Comparison of ENCODE assay signal across 9 cellular contexts in genomic region chr10:3091346-3091787, GRCh38. TPM values are rescaled to one million over a fixed set of nuclear protein-coding genes. Genes with fewer than 3 reads are reported as not detected.
A peak's percentile ranks its signal among the peaks of the same experiment; 100 is the strongest.
DNase-seq lines count a peak whose midpoint lies in the region; ATAC-seq and TF ChIP-seq lines count a peak whose summit lies in the region.
"Had no signal": no experiment of that assay in that cellular context is flagged by ENCODE, and none has a peak within 500 bp of the region (broad histone marks: within the 10 kb centered on the region; RNA-seq: fewer than 3 reads in every experiment).

No MANE protein-coding gene starts in this region.

- ATAC-seq in activated CD4-positive, alpha-beta T cell treated with anti-CD3 and anti-CD28 coated beads for 36 hours, result peak; percentile 36
- no peak for ATAC-seq in stimulated activated naive B cell treated with anti-CD40 and anti-IgM and Interleukin-4, amounts not matched to agents 10 μg/mL and 1 μg/mL and 100 μg/mL, for 72 hours (replicated peaks)

- no peak overlapping the region for H3K4me3 Mint-ChIP-seq in activated CD4-positive, alpha-beta T cell treated with anti-CD3 and anti-CD28 coated beads for 36 hours
- no peak overlapping the region for H3K4me3 Mint-ChIP-seq in stimulated activated naive B cell treated with anti-CD40 and anti-IgM and Interleukin-4, amounts not matched to agents 10 μg/mL and 1 μg/mL and 100 μg/mL, for 72 hours
- H3K4me3 Mint-ChIP-seq: neural crest cell had no signal

- no peak for TF ChIP-seq CTCF in dorsolateral prefrontal cortex (IDR thresholded peaks at IDR 0.05 in 54 of 56, conservative IDR thresholded peaks at IDR 0.05 in 2 of 56; ENCODE audit: low read depth in 1 of 56, partially characterized antibody in 56 of 56)

- H3K27ac Mint-ChIP-seq in activated CD4-positive, alpha-beta T cell treated with anti-CD3 and anti-CD28 coated beads for 36 hours, result peak overlapping the region; percentile 58
- peak overlapping the region; percentile 77 for H3K27ac Mint-ChIP-seq in stimulated activated naive B cell treated with anti-CD40 and anti-IgM and Interleukin-4, amounts not matched to agents 10 μg/mL and 1 μg/mL and 100 μg/mL, for 72 hours

- H3K27me3 ChIP-seq in dorsolateral prefrontal cortex, result no peaks in the 10 kb centered on the region

- H3K27me3 Mint-ChIP-seq in activated CD4-positive, alpha-beta T cell treated with anti-CD3 and anti-CD28 coated beads for 36 hours, result no peaks in the 10 kb centered on the region
- no peaks in the 10 kb centered on the region for H3K27me3 Mint-ChIP-seq in stimulated activated naive B cell treated with anti-CD40 and anti-IgM and Interleukin-4, amounts not matched to agents 10 μg/mL and 1 μg/mL and 100 μg/mL, for 72 hours

- POLR2A ChIA-PET in activated CD4-positive, alpha-beta T cell treated with anti-CD3 and anti-CD28 coated beads for 36 hours (lab: Charles Lee), result interaction anchor here (1.2 to 1.3 kb wide), 2 partner anchors 20 to 21 kb away, joined by 3 to 4 read pairs; no protein-coding TSS in a partner anchor

- peaks cover 66% of the 10 kb centered on the region for H3K36me3 Mint-ChIP-seq in activated CD4-positive, alpha-beta T cell treated with anti-CD3 and anti-CD28 coated beads for 36 hours (ENCODE audit: low read depth)
- peaks cover 56 to 75% of the 10 kb centered on the region in 2 donors for H3K36me3 Mint-ChIP-seq in stimulated activated naive B cell treated with anti-CD40 and anti-IgM and Interleukin-4, amounts not matched to agents 10 μg/mL and 1 μg/mL and 100 μg/mL, for 72 hours

- no peak overlapping the region for H3K4me3 ChIP-seq in dorsolateral prefrontal cortex

- DNase-seq in activated CD4-positive, alpha-beta T cell treated with anti-CD3 and anti-CD28 coated beads for 36 hours, result peak; percentile 64
- DNase-seq in activated CD4-positive, alpha-beta T cell treated with anti-CD3 and anti-CD28 coated beads for 4 hours, result no peak
- DNase-seq in activated CD4-positive, alpha-beta T cell treated with anti-CD3 and anti-CD28 coated beads, Interleukin-2, amount 50 U/mL, for 48 hours, result peak; percentile 67 to 75
- DNase-seq in fibroblast of gingiva (ENCODE audit: low read depth) (peak; percentile 88), SHP77 (lab: John Stamatoyannopoulos, UW) (no peak), dorsolateral prefrontal cortex (no peak), SIG-M5 (lab: John Stamatoyannopoulos, UW) (no peak)
- DNase-seq in stimulated activated naive B cell treated with anti-CD40 and anti-IgM and Interleukin-4, amounts not matched to agents 10 μg/mL and 1 μg/mL and 100 μg/mL, for 72 hours, result no peak

- H3K4me1 Mint-ChIP-seq in activated CD4-positive, alpha-beta T cell treated with anti-CD3 and anti-CD28 coated beads for 36 hours, result peaks cover 70% of the 10 kb centered on the region
- H3K4me1 Mint-ChIP-seq in stimulated activated naive B cell treated with anti-CD40 and anti-IgM and Interleukin-4, amounts not matched to agents 10 μg/mL and 1 μg/mL and 100 μg/mL, for 72 hours, result peaks cover 23 to 60% of the 10 kb centered on the region in 2 donors

- H3K9me3 Mint-ChIP-seq in activated CD4-positive, alpha-beta T cell treated with anti-CD3 and anti-CD28 coated beads for 36 hours (ENCODE audit: low read depth), result no peaks in the 10 kb centered on the region
- H3K9me3 Mint-ChIP-seq in stimulated activated naive B cell treated with anti-CD40 and anti-IgM and Interleukin-4, amounts not matched to agents 10 μg/mL and 1 μg/mL and 100 μg/mL, for 72 hours, result peaks cover 0 to 4% of the 10 kb centered on the region in 2 donors
- H3K9me3 Mint-ChIP-seq: neural crest cell had no signal

- H3K27ac ChIP-seq in dorsolateral prefrontal cortex, result peak overlapping the region in 21 of 59 donors; percentile 2 to 78 (median 55)

- CTCF ChIA-PET in activated CD4-positive, alpha-beta T cell treated with anti-CD3 and anti-CD28 coated beads for 36 hours (lab: Charles Lee), result interaction anchor here (0.6 to 0.9 kb wide), 2 partner anchors 24 to 39 kb away, joined by 3 read pairs; partner anchors contain the start of gene PFKP

- intact Hi-C loops in activated CD4-positive, alpha-beta T cell treated with anti-CD3 and anti-CD28 coated beads for 36 hours (cut with DNase I, micrococcal nuclease), result loop anchor here in 1 of 2 experiments (10.0 kb wide), 1 partner anchor 783 kb away; no protein-coding TSS in a partner anchor
- intact Hi-C loops in dorsolateral prefrontal cortex (cut with DNase I), result no loop called here

RNA-seq across cellular contexts. Expression of gene PFKP, which starts 24.0 kb away (rescaled TPM):
- 100 to 1,000 TPM; 231 to 239 TPM for total RNA-seq in activated CD4-positive, alpha-beta T cell treated with anti-CD3 and anti-CD28 coated beads for 36 hours
- 100 to 1,000 TPM; 129 to 619 (median 286) TPM for total RNA-seq in dorsolateral prefrontal cortex

Comparison
In these comparisons a context has a peak if more than half of its experiments do, and no peak if none do; other contexts are left out.
1. DNase-seq: peak in activated CD4-positive, alpha-beta T cell treated with anti-CD3 and anti-CD28 coated beads for 36 hours (single experiment), activated CD4-positive, alpha-beta T cell treated with anti-CD3 and anti-CD28 coated beads, Interleukin-2, amount 50 U/mL, for 48 hours (2 of 2) and fibroblast of gingiva (single experiment); none in activated CD4-positive, alpha-beta T cell treated with anti-CD3 and anti-CD28 coated beads for 4 hours (0 of 2), stimulated activated naive B cell treated with anti-CD40 and anti-IgM and Interleukin-4, amounts not matched to agents 10 μg/mL and 1 μg/mL and 100 μg/mL, for 72 hours (single experiment), SHP77 (0 of 2), dorsolateral prefrontal cortex (0 of 10) and SIG-M5 (single experiment).